Comparison of ENCODE assay signal across 1 cellular context in the genomic region with DNA sequence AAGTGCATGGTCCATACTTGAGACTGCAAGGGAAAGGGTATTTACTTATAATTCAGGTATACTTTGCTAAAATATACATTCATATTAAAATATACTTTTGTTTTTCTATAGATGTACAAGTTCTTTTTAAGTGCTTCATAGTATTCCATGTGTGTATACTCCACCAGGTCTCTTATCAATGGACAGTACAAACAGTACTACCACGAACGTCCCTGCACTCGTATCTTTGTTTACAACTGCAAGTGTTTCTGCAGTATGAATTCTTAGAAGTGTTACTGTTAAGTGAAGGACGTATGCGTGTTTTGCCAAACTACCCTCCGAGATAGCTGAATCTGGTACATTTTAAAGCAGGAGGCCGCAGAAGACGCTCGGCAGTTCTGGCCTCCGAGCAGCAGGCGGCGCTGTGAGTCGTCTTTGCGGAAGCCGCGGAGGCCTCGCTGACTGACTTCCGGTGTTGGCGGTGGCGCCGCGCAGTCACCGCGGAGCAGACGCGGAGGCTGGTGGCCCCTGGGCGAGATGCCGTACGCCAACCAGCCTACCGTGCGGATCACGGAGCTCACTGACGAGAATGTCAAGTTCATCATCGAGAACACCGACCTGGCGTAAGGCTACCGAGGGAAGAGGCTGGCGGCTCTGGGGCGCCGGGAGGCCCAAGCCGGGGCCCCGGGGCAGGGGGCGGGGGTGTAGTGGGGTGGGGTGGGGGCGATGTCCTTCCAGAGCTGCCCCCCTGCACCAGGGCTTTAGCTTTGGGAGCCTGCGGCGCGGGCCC.
TF ChIP-seq lines count a peak whose summit lies in the region.

Gene POLR2C, plus strand, starts transcription at position 471 of the 769 bp plus-strand sequence. Its CDS starts 46 bp downstream, at position 517.

TF ChIP-seq in GM12878, 131 proteins besides CTCF, POLR2A, EP300 and RAD21 (continued from another document and continues in another):
- TF ChIP-seq JUNB (IDR thresholded peaks at IDR 0.05) (no peak), PBX3 (IDR thresholded peaks at IDR 0.05; ENCODE audit: insufficient replicate concordance, low read depth, low read length) (no peak), DPF2 (IDR thresholded peaks at IDR 0.05) (peak; percentile 54), MTA2 (IDR thresholded peaks at IDR 0.05; ENCODE audit: low read depth) (no peak), SPI1 (IDR thresholded peaks at IDR 0.05; ENCODE audit: borderline replicate concordance, insufficient read depth, low read depth, low read length) (peak; percentile 15; the same call in 1 of the 2 replicates), CBX5 (IDR thresholded peaks at IDR 0.05; ENCODE audit: low read depth) (peak; percentile 75; the same call in 1 of the 2 replicates), EZH2 (IDR thresholded peaks at IDR 0.05; ENCODE audit: borderline replicate concordance, control insufficient read depth, low read depth, low read length) (no peak), ATF7 (IDR thresholded peaks at IDR 0.05; ENCODE audit: low read depth) (no peak), RBBP5 (conservative IDR thresholded peaks at IDR 0.05) (no peak), SREBF2 (IDR thresholded peaks at IDR 0.05; ENCODE audit: low read length) (peak; percentile 49; the same call in 1 of the 2 replicates), E2F4 (IDR thresholded peaks at IDR 0.05; ENCODE audit: low read depth, low read length) (no peak), HDAC6 (IDR thresholded peaks at IDR 0.05; ENCODE audit: unreplicated experiment) (no peak), CBFB (IDR thresholded peaks at IDR 0.05; ENCODE audit: low read depth) (peak; percentile 88), ZSCAN29 (IDR thresholded peaks at IDR 0.05) (no peak; the same call in 1 of the 2 replicates), HDAC2 (IDR thresholded peaks at IDR 0.05) (no peak), ESRRA (IDR thresholded peaks at IDR 0.05; ENCODE audit: low read length) (no peak), E2F8 (IDR thresholded peaks at IDR 0.05; ENCODE audit: low read depth, partially characterized antibody) (peak; percentile 38), CREM (IDR thresholded peaks at IDR 0.05; ENCODE audit: low read depth) (peak; percentile 78), CEBPB (IDR thresholded peaks at IDR 0.05; ENCODE audit: borderline replicate concordance in 1 of 2, low read depth in 2 of 2, low read length in 2 of 2) (no peak), SMC3 (IDR thresholded peaks at IDR 0.05; ENCODE audit: borderline replicate concordance, low read length) (peak; percentile 23; the same call in 1 of the 2 replicates), ASH2L (IDR thresholded peaks at IDR 0.05; ENCODE audit: borderline replicate concordance, low read depth) (no peak; the same call in 1 of the 2 replicates), CREB1 (IDR thresholded peaks at IDR 0.05; ENCODE audit: low read depth) (peak; percentile 61; the same call in 1 of the 2 replicates), IKZF2 (IDR thresholded peaks at IDR 0.05) (0 out of 4 replicates have a peak, but pooled peaks of 1 of the 2 experiments have one; percentile 15), WRNIP1 (IDR thresholded peaks at IDR 0.05; ENCODE audit: borderline replicate concordance, low read depth, low read length) (no peak), PAX5 (IDR thresholded peaks at IDR 0.05; ENCODE audit: borderline replicate concordance, low read depth, low read length) (no peak), E4F1 (IDR thresholded peaks at IDR 0.05; ENCODE audit: borderline replicate concordance, partially characterized antibody) (no peak), YY1 (IDR thresholded peaks at IDR 0.05; ENCODE audit: low read depth, low read length) (peak; percentile 88), FOXK2 (IDR thresholded peaks at IDR 0.05) (no peak), BMI1 (IDR thresholded peaks at IDR 0.05; ENCODE audit: borderline replicate concordance) (no peak), IRF4 (IDR thresholded peaks at IDR 0.05; ENCODE audit: low read depth, low read length) (no peak), NR2F1 (conservative IDR thresholded peaks at IDR 0.05) (0 out of 2 replicates have a peak, but pooled peaks have one; percentile 20), SIX5 (IDR thresholded peaks at IDR 0.05; ENCODE audit: low read depth, low read length, severe bottlenecking) (peak; percentile 52), EGR1 (IDR thresholded peaks at IDR 0.05; ENCODE audit: borderline replicate concordance in 1 of 2, low read depth in 2 of 2, low read length in 2 of 2) (peak in 1 of 2 experiments; percentile 83; a peak in 2 of 3 replicates), HDGF (IDR thresholded peaks at IDR 0.05) (no peak), ZNF274 (IDR thresholded peaks at IDR 0.05; ENCODE audit: insufficient read depth, insufficient read length) (no peak), STAT1 (conservative IDR thresholded peaks at IDR 0.05) (peak; percentile 78; the same call in 1 of the 2 replicates), SMARCA5 (IDR thresholded peaks at IDR 0.05) (peak; percentile 98), RELA (IDR thresholded peaks at IDR 0.05; ENCODE audit: borderline replicate concordance, partially characterized antibody) (peak; percentile 77)
- TF ChIP-seq, protein P1, sequence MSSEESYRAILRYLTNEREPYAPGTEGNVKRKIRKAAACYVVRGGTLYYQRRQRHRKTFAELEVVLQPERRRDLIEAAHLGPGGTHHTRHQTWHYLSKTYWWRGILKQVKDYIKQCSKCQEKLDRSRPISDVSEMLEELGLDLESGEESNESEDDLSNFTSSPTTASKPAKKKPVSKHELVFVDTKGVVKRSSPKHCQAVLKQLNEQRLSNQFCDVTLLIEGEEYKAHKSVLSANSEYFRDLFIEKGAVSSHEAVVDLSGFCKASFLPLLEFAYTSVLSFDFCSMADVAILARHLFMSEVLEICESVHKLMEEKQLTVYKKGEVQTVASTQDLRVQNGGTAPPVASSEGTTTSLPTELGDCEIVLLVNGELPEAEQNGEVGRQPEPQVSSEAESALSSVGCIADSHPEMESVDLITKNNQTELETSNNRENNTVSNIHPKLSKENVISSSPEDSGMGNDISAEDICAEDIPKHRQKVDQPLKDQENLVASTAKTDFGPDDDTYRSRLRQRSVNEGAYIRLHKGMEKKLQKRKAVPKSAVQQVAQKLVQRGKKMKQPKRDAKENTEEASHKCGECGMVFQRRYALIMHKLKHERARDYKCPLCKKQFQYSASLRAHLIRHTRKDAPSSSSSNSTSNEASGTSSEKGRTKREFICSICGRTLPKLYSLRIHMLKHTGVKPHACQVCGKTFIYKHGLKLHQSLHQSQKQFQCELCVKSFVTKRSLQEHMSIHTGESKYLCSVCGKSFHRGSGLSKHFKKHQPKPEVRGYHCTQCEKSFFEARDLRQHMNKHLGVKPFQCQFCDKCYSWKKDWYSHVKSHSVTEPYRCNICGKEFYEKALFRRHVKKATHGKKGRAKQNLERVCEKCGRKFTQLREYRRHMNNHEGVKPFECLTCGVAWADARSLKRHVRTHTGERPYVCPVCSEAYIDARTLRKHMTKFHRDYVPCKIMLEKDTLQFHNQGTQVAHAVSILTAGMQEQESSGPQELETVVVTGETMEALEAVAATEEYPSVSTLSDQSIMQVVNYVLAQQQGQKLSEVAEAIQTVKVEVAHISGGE (CRISPR knock-in tag; IDR thresholded peaks at IDR 0.05), result no peak
- TF ChIP-seq, protein P2, sequence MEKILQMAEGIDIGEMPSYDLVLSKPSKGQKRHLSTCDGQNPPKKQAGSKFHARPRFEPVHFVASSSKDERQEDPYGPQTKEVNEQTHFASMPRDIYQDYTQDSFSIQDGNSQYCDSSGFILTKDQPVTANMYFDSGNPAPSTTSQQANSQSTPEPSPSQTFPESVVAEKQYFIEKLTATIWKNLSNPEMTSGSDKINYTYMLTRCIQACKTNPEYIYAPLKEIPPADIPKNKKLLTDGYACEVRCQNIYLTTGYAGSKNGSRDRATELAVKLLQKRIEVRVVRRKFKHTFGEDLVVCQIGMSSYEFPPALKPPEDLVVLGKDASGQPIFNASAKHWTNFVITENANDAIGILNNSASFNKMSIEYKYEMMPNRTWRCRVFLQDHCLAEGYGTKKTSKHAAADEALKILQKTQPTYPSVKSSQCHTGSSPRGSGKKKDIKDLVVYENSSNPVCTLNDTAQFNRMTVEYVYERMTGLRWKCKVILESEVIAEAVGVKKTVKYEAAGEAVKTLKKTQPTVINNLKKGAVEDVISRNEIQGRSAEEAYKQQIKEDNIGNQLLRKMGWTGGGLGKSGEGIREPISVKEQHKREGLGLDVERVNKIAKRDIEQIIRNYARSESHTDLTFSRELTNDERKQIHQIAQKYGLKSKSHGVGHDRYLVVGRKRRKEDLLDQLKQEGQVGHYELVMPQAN (conservative IDR thresholded peaks at IDR 0.05), result peak; percentile 70
- TF ChIP-seq, protein P3, sequence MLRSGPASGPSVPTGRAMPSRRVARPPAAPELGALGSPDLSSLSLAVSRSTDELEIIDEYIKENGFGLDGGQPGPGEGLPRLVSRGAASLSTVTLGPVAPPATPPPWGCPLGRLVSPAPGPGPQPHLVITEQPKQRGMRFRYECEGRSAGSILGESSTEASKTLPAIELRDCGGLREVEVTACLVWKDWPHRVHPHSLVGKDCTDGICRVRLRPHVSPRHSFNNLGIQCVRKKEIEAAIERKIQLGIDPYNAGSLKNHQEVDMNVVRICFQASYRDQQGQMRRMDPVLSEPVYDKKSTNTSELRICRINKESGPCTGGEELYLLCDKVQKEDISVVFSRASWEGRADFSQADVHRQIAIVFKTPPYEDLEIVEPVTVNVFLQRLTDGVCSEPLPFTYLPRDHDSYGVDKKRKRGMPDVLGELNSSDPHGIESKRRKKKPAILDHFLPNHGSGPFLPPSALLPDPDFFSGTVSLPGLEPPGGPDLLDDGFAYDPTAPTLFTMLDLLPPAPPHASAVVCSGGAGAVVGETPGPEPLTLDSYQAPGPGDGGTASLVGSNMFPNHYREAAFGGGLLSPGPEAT (IDR thresholded peaks at IDR 0.05; ENCODE audit: low read depth), result peak; percentile 24; the same call in 1 of the 2 replicates
- TF ChIP-seq, protein P4, sequence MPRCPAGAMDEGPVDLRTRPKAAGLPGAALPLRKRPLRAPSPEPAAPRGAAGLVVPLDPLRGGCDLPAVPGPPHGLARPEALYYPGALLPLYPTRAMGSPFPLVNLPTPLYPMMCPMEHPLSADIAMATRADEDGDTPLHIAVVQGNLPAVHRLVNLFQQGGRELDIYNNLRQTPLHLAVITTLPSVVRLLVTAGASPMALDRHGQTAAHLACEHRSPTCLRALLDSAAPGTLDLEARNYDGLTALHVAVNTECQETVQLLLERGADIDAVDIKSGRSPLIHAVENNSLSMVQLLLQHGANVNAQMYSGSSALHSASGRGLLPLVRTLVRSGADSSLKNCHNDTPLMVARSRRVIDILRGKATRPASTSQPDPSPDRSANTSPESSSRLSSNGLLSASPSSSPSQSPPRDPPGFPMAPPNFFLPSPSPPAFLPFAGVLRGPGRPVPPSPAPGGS (IDR thresholded peaks at IDR 0.05; ENCODE audit: borderline replicate concordance, insufficient read depth, low read depth, low read length, poor library complexity, severe bottlenecking), result no peak
